In the genomic region with DNA sequence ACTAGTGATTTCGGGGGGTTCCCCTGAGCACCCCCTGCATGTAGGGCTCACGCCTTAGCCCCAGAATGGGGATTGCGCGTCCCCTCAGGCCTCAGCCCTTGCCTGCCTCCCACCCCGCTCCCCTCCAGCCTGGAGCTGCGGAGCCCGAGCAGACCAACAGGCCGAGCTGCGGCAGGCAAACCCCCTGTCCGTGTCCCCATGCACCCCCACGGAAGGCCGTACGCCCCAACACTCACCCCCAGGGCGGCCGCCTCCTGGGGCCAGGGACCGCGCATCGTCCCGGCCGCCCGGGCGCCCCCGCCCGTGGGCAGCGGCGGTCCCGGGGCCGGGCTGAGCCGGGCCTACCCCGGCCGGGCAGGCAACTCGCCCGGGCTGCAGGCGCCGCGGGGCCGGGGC, we compare ENCODE assay signal across 8 cellular contexts. TPM values are rescaled to one million over a fixed set of nuclear protein-coding genes. Genes with fewer than 3 reads are reported as not detected.
DNase-seq lines count a peak whose midpoint lies in the region; ATAC-seq and TF ChIP-seq lines count a peak whose summit lies in the region.
"Had no signal": no experiment of that assay in that cellular context is flagged by ENCODE, and none has a peak within 500 bp of the region (broad histone marks: within the 10 kb centered on the region; RNA-seq: fewer than 3 reads in every experiment).

No MANE protein-coding gene starts in this region.

- H3K4me1 ChIP-seq in GM23338 (ENCODE audit: insufficient read depth) (no peaks in the 10 kb centered on the region), iPS-18a (ENCODE audit: control insufficient read depth, low read depth, low read length) (no peaks in the 10 kb centered on the region), spleen (peaks cover 0 to 29% (median 17%) of the 10 kb centered on the region in 6 donors), thyroid gland (peaks cover 13 to 22% of the 10 kb centered on the region in 2 donors)

- intact Hi-C loops in spleen (cut with DNase I; ENCODE audit: low total_unique reads) (no loop called here), thyroid gland (cut with DNase I) (loop anchor here (2.0 to 10.0 kb wide), 2 partner anchors 149 to 239 kb away; no protein-coding TSS in a partner anchor)

- H3K27ac Mint-ChIP-seq in GM23338, result no peak overlapping the region
- H3K27ac Mint-ChIP-seq in T-helper 17 cell, result no peak overlapping the region

- DNase-seq in GM23338 (ENCODE audit: low spot score), result peak; percentile 30
- DNase-seq in T-helper 17 cell, result no peak
- DNase-seq in spleen, result no peak
- no peak for DNase-seq in activated gamma-delta T cell (lab: John Stamatoyannopoulos, UW)
- no peak for DNase-seq in thyroid gland
- no peak for DNase-seq in A172 (ENCODE audit: low spot score)

- no peaks in the 10 kb centered on the region for H3F3A ChIP-seq in GM23338 (replicated peaks; ENCODE audit: low read depth)

- H3K4me2 ChIP-seq in GM23338, result peak overlapping the region; percentile 87

- H3K9me3 Mint-ChIP-seq in GM23338, result no peaks in the 10 kb centered on the region; the same call in 2 of the 3 replicates

- peak overlapping the region; percentile 64 for H3K4me3 ChIP-seq in GM23338
- H3K4me3 ChIP-seq in iPS-18a (ENCODE audit: low read length), result peak overlapping the region; percentile 56
- peak overlapping the region in 5 of 8 donors; percentile 11 to 68 (median 25) for H3K4me3 ChIP-seq in spleen
- H3K4me3 ChIP-seq in thyroid gland (replicated peaks in 1 of 3), result no peak overlapping the region

- H3K27me3 ChIP-seq in GM23338 (ENCODE audit: insufficient read depth) (peaks cover 40% of the 10 kb centered on the region), iPS-18a (ENCODE audit: control insufficient read depth, insufficient read depth, low read length) (peaks cover 37% of the 10 kb centered on the region), spleen (replicated peaks in 1 of 7) (peaks cover 0 to 97% (median 39%) of the 10 kb centered on the region in 7 donors), thyroid gland (peaks cover 8% of the 10 kb centered on the region)

- H3K4me1 Mint-ChIP-seq in GM23338 (peaks cover 14% of the 10 kb centered on the region; the same call in 2 of the 3 replicates), T-helper 17 cell (peaks cover 9% of the 10 kb centered on the region)

- H3K27ac ChIP-seq in GM23338 (ENCODE audit: low read depth) (no peak overlapping the region), iPS-18a (ENCODE audit: low read length) (no peak overlapping the region), spleen (no peak overlapping the region), thyroid gland (no peak overlapping the region)
- H3K27ac ChIP-seq: adrenal gland had no signal

- 3 to 13% (median 5%) methylated on average over 6 to 37 of the region's 37 CpGs for WGBS in spleen, 5 donors
- WGBS in thyroid gland, 2 donors, result 0% methylated on average over 2 to 7 of the region's 37 CpGs

- H3K4me3 Mint-ChIP-seq in GM23338 (peak overlapping the region; percentile 72), T-helper 17 cell (peak overlapping the region; percentile 91)

- TF ChIP-seq CTCF in GM23338 (conservative IDR thresholded peaks at IDR 0.05; ENCODE audit: low read depth in 2 of 2), result no peak
- no peak for TF ChIP-seq CTCF in spleen (IDR thresholded peaks at IDR 0.05 in 8 of 11, conservative IDR thresholded peaks at IDR 0.05 in 3 of 11)
- no peak for TF ChIP-seq CTCF in thyroid gland (IDR thresholded peaks at IDR 0.05)

- ATAC-seq in GM23338, result peak; percentile 14
- no peak for ATAC-seq in T-helper 17 cell

- no peak for TF ChIP-seq POLR2A in spleen (IDR thresholded peaks at IDR 0.05)
- TF ChIP-seq POLR2A in thyroid gland (IDR thresholded peaks at IDR 0.05), result no peak

- no peaks in the 10 kb centered on the region; the same call in 1 of the 2 replicates for H4K20me1 ChIP-seq in GM23338 (replicated peaks; ENCODE audit: insufficient read depth)

- H3K36me3 ChIP-seq in GM23338 (ENCODE audit: insufficient read depth), result no peaks in the 10 kb centered on the region
- no peaks in the 10 kb centered on the region for H3K36me3 ChIP-seq in iPS-18a (ENCODE audit: control insufficient read depth, low read depth, low read length)
- no peaks in the 10 kb centered on the region for H3K36me3 ChIP-seq in spleen
- H3K36me3 ChIP-seq in thyroid gland, result no peaks in the 10 kb centered on the region
- H3K36me3 ChIP-seq: adrenal gland had no signal

- no peaks in the 10 kb centered on the region for H3K9me2 ChIP-seq in GM23338 (ENCODE audit: insufficient read depth)

- H3K79me2 ChIP-seq in GM23338 (replicated peaks; ENCODE audit: insufficient read depth), result no peaks in the 10 kb centered on the region

- H3K9me3 ChIP-seq in T-helper 17 cell (ENCODE audit: control insufficient read depth, low read length, poor library complexity, severe bottlenecking) (no peaks in the 10 kb centered on the region), iPS-18a (ENCODE audit: control insufficient read depth, low read depth, low read length) (no peaks in the 10 kb centered on the region), spleen (peaks cover 0 to 7% (median 0%) of the 10 kb centered on the region in 8 donors), thyroid gland (no peaks in the 10 kb centered on the region)
- H3K9me3 ChIP-seq: adrenal gland had no signal

- H2AFZ ChIP-seq in GM23338, result 0 out of 2 replicates have a peak overlapping the region, but pooled peaks have one; percentile 43

- H3K27me3 Mint-ChIP-seq in GM23338 (ENCODE audit: insufficient read depth, low read depth, poor library complexity), result peaks cover 25% of the 10 kb centered on the region
- peaks cover 78% of the 10 kb centered on the region for H3K27me3 Mint-ChIP-seq in T-helper 17 cell

- H3K36me3 Mint-ChIP-seq in GM23338 (ENCODE audit: low read depth) (peaks cover 5% of the 10 kb centered on the region; the same call in 1 of the 3 replicates), T-helper 17 cell (ENCODE audit: low read depth) (peaks cover 2% of the 10 kb centered on the region)

- no peak overlapping the region for H3K9ac ChIP-seq in iPS-18a (ENCODE audit: low read length)

TF ChIP-seq in GM23338, 12 proteins besides CTCF, POLR2A, EP300 and RAD21 (continues in another document):
- no peak for TF ChIP-seq EZH2 (IDR thresholded peaks at IDR 0.05; ENCODE audit: low read depth, unreplicated experiment)
- no peak for TF ChIP-seq CREB1 (CRISPR knock-in tag; IDR thresholded peaks at IDR 0.05; ENCODE audit: low read depth)
- no peak for TF ChIP-seq REST (IDR thresholded peaks at IDR 0.05; ENCODE audit: unreplicated experiment)
- no peak for TF ChIP-seq JUNB (IDR thresholded peaks at IDR 0.05; ENCODE audit: unreplicated experiment)
- TF ChIP-seq ZNF331 (CRISPR knock-in tag; IDR thresholded peaks at IDR 0.05; ENCODE audit: low read depth), result no peak
- no peak for TF ChIP-seq EZH2phosphoT487 (IDR thresholded peaks at IDR 0.05; ENCODE audit: unreplicated experiment)

RNA-seq across cellular contexts. Expression of gene KCNB1, which starts 1.2 kb away (rescaled TPM):
- total RNA-seq in GM23338 (2014; rRNA removed; shearing (Covaris generic)), result 0.28 and 0.50 TPM in 2 replicates
- polyA plus RNA-seq in GM23338 (2016; fragmentation: Nextera tagmentation; extraction: Ambion mirVana), result 0.29 and 0.42 TPM in 2 replicates
- total RNA-seq in T-helper 17 cell, result under 1 TPM; 0.12 to 0.21 TPM
- total RNA-seq in spleen, result 1 to 10 TPM in 4 of 7 donors, under 1 TPM in 3; 0.07 to 3.2 (median 1.4) TPM
- under 1 TPM; 0.02 to 0.13 (median 0.06) TPM for polyA plus RNA-seq in spleen
- under 1 TPM; 0.34 to 0.54 (median 0.47) TPM for total RNA-seq in thyroid gland
- total RNA-seq in A172 (2014; rRNA removed; shearing (Covaris generic)), result 0.31 and 0.41 TPM in 2 replicates

Comparison
In these comparisons a context has a peak if more than half of its experiments do, and no peak if none do; other contexts are left out.
1. H3K4me3 ChIP-seq: peak in GM23338 (single experiment), iPS-18a (single experiment) and spleen (5 of 8); none in thyroid gland (0 of 3).